In genomic region chr4:75892508-75892907, GRCh38 we compare ENCODE assay signal across 18 cellular contexts. TPM values are rescaled to one million over a fixed set of nuclear protein-coding genes. Genes with fewer than 3 reads are reported as not detected.
DNase-seq lines count a peak whose midpoint lies in the region; ATAC-seq, FAIRE-seq and TF ChIP-seq lines count a peak whose summit lies in the region.
"Had no signal": no experiment of that assay in that cellular context is flagged by ENCODE, and none has a peak within 500 bp of the region (broad histone marks: within the 10 kb centered on the region; RNA-seq: fewer than 3 reads in every experiment).

No MANE protein-coding gene starts in this region.

- CTCF ChIA-PET in A549 (lab: Yijun Ruan, JAX): interaction anchor here (0.6 to 3.3 kb wide), 4 partner anchors 23 to 475 kb away, joined by 3 to 9 read pairs (median 3); no protein-coding TSS in a partner anchor

- no peak for TF ChIP-seq CTCF in A549 (IDR thresholded peaks at IDR 0.05)
- TF ChIP-seq CTCF in GM13977 (IDR thresholded peaks at IDR 0.05; ENCODE audit: extremely low read depth, insufficient read depth, missing control alignments): peak; percentile 1
- no peak for TF ChIP-seq CTCF in WERI-Rb-1 (IDR thresholded peaks at IDR 0.05; ENCODE audit: low read depth, low read length)
- TF ChIP-seq CTCF in glutamatergic neuron (IDR thresholded peaks at IDR 0.05; ENCODE audit: partially characterized antibody, unreplicated experiment): peak; percentile 44

- no peak for TF ChIP-seq RAD21 in A549 (conservative IDR thresholded peaks at IDR 0.05 in 1 of 2, IDR thresholded peaks at IDR 0.05 in 1 of 2)

- no peaks in the 10 kb centered on the region for H3K27me3 Mint-ChIP-seq in glutamatergic neuron (ENCODE audit: unreplicated experiment)

- H3K4me2 ChIP-seq in A549: no peak overlapping the region

- no peak for FAIRE-seq in A549 (lab: Jason Lieb, UNC)
- FAIRE-seq: HTR-8/SVneo had no signal

- no peak for TF ChIP-seq POLR2A in A549 (IDR thresholded peaks at IDR 0.05; ENCODE audit: low read length)

- no peak overlapping the region for H3K4me3 Mint-ChIP-seq in glutamatergic neuron (ENCODE audit: unreplicated experiment)
- H3K4me3 Mint-ChIP-seq: effector memory CD8-positive, alpha-beta T cell had no signal

- peaks cover 2% of the 10 kb centered on the region for H3K4me1 Mint-ChIP-seq in glutamatergic neuron (ENCODE audit: low read depth, unreplicated experiment)

- H3K9me3 ChIP-seq in A549 (no peaks in the 10 kb centered on the region), WERI-Rb-1 (ENCODE audit: severe bottlenecking) (no peaks in the 10 kb centered on the region)

- no peaks in the 10 kb centered on the region for H3K36me3 Mint-ChIP-seq in glutamatergic neuron (ENCODE audit: unreplicated experiment)

- no peaks in the 10 kb centered on the region for H3K36me3 ChIP-seq in WERI-Rb-1

- DNase-seq in A549 (ENCODE audit: low read depth in 1 of 2, low spot score in 1 of 2) (peak; percentile 5 to 22), GM13977 (ENCODE audit: low spot score) (no peak), WERI-Rb-1 (peak; percentile 57), glutamatergic neuron (no peak), SW480 (ENCODE audit: low spot score) (no peak), putamen (ENCODE audit: low spot score) (no peak), anterior cingulate cortex (lab: John Stamatoyannopoulos, UW) (no peak)
- DNase-seq: activated CD4-positive, CD25-positive, alpha-beta regulatory T cell; activated T-cell treated with anti-CD3 and anti-CD28 coated beads, Interleukin-2, amount 50 U/mL, for 1 hour; amniotic stem cell; effector memory CD8-positive, alpha-beta T cell; NCI-H146; NCI-H69; occipital lobe had no signal

- no peak overlapping the region for H3K27ac Mint-ChIP-seq in glutamatergic neuron (ENCODE audit: unreplicated experiment)
- H3K27ac Mint-ChIP-seq: effector memory CD8-positive, alpha-beta T cell had no signal

- in situ Hi-C loops in GM13977 (cut with MboI; ENCODE audit: low pct_unique_long_range_greater_than_20kb, low sequenced_read_pairs, unreplicated experiment): no loop called here

- peaks cover 3% of the 10 kb centered on the region for H3K9me3 Mint-ChIP-seq in glutamatergic neuron (ENCODE audit: unreplicated experiment)
- H3K9me3 Mint-ChIP-seq: effector memory CD8-positive, alpha-beta T cell had no signal

- POLR2A ChIA-PET in A549 (lab: Yijun Ruan, JAX): no interaction called here

- no peak for TF ChIP-seq EP300 in A549 (IDR thresholded peaks at IDR 0.05)

- peak; percentile 61 to 86; a peak in 3 of 6 replicates for ATAC-seq in A549
- no peak for ATAC-seq in GM19035 (IDR thresholded peaks at IDR 0.05; ENCODE audit: unreplicated experiment)
- ATAC-seq: effector memory CD8-positive, alpha-beta T cell had no signal

- WGBS in A549 (ENCODE audit: missing lambda C conversion rate): 42% methylated on average over 3 of the region's 3 CpGs

- H3K4me1 ChIP-seq in A549: no peaks in the 10 kb centered on the region

- no peak overlapping the region for H3K27ac ChIP-seq in A549
- H3K27ac ChIP-seq in WERI-Rb-1: peak overlapping the region; percentile 48
- H3K27ac ChIP-seq: C4-2B had no signal

- no peaks in the 10 kb centered on the region for H3K27me3 ChIP-seq in WERI-Rb-1 (ENCODE audit: insufficient read depth, low read depth, severe bottlenecking)

- H3K4me3 ChIP-seq in A549 (no peak overlapping the region), WERI-Rb-1 (ENCODE audit: low read depth, low read length) (no peak overlapping the region)
- H3K4me3 ChIP-seq: lung had no signal

TF ChIP-seq in A549, 52 proteins besides CTCF, POLR2A, EP300 and RAD21:
- TF ChIP-seq HES2 (IDR thresholded peaks at IDR 0.05) (no peak), EHF (CRISPR knock-in tag; IDR thresholded peaks at IDR 0.05) (no peak), MYC (IDR thresholded peaks at IDR 0.05; ENCODE audit: borderline replicate concordance, low read length) (no peak), MAFK (IDR thresholded peaks at IDR 0.05; ENCODE audit: partially characterized antibody) (no peak), FOSL2 (IDR thresholded peaks at IDR 0.05) (no peak), FOSL2 (CRISPR knock-in tag; IDR thresholded peaks at IDR 0.05) (no peak), ZFP36 (IDR thresholded peaks at IDR 0.05; ENCODE audit: borderline replicate concordance, partially characterized antibody) (no peak), NFE2L2 (conservative IDR thresholded peaks at IDR 0.05; ENCODE audit: low read length) (no peak), CBX2 (IDR thresholded peaks at IDR 0.05; ENCODE audit: borderline replicate concordance, low read depth) (no peak), HEYL (CRISPR knock-in tag; IDR thresholded peaks at IDR 0.05) (no peak), CHD4 (IDR thresholded peaks at IDR 0.05; ENCODE audit: borderline replicate concordance) (no peak), HOXB5 (CRISPR knock-in tag; IDR thresholded peaks at IDR 0.05) (no peak), PHF8 (IDR thresholded peaks at IDR 0.05; ENCODE audit: borderline replicate concordance, low read depth) (no peak), NPAS2 (CRISPR knock-in tag; IDR thresholded peaks at IDR 0.05; ENCODE audit: borderline replicate concordance) (no peak), CEBPB (IDR thresholded peaks at IDR 0.05) (no peak), SREBF2 (IDR thresholded peaks at IDR 0.05) (no peak), TFCP2L1 (CRISPR knock-in tag; IDR thresholded peaks at IDR 0.05) (no peak), JUNB (IDR thresholded peaks at IDR 0.05) (no peak)

RNA-seq across cellular contexts. Expression of gene PPEF2, which starts 9.7 kb away (rescaled TPM):
- polyA plus RNA-seq in A549 (2011; rRNA removed) (not detected in 2 replicates), A549 (2017; fragmentation: RNase III; extraction: RNeasy Plus Mini Kit Qiagen cat#74134 plus additional on column Dnase treatment) (0.03 TPM in 1 of 3 replicates, not detected in the others)
- 0.01 TPM in 1 of 2 replicates, not detected in the other for polyA plus RNA-seq in A549 (2012; cell fraction: cytosol; rRNA removed)
- polyA plus RNA-seq in A549 (2012; cell fraction: nucleus; rRNA removed): 0.02 TPM in 1 of 2 replicates, not detected in the other
- polyA minus RNA-seq in A549 (2011; rRNA and poly(A)+ RNA removed): not detected in 2 replicates
- total RNA-seq in glutamatergic neuron (ENCODE audit: unreplicated experiment): not detected
- total RNA-seq: lung, occipital lobe had no signal

RNA-seq across cellular contexts. Expression of gene NAAA, which starts 48.3 kb away (rescaled TPM):
- polyA plus RNA-seq in A549 (2011; rRNA removed) (29.3 and 31.8 TPM in 2 replicates), A549 (2017; fragmentation: RNase III; extraction: RNeasy Plus Mini Kit Qiagen cat#74134 plus additional on column Dnase treatment) (20.3 to 27.0 TPM (median 23.7 TPM) in 3 replicates)
- 31.5 and 32.1 TPM in 2 replicates for polyA plus RNA-seq in A549 (2012; cell fraction: cytosol; rRNA removed)
- 35.7 and 48.3 TPM in 2 replicates for polyA plus RNA-seq in A549 (2012; cell fraction: nucleus; rRNA removed)
- 19.8 and 21.9 TPM in 2 replicates for polyA minus RNA-seq in A549 (2011; rRNA and poly(A)+ RNA removed)
- 13.7 TPM for total RNA-seq in glutamatergic neuron (ENCODE audit: unreplicated experiment)

Comparison
In these comparisons a context has a peak if more than half of its experiments do, and no peak if none do; other contexts are left out.
1. DNase-seq: peak in A549 (2 of 2) and WERI-Rb-1 (single experiment); none in GM13977 (single experiment), glutamatergic neuron (single experiment), SW480 (single experiment), putamen (single experiment) and anterior cingulate cortex (0 of 58).
2. CTCF ChIP-seq: peak in GM13977 (single experiment) and glutamatergic neuron (single experiment); none in A549 (single experiment) and WERI-Rb-1 (single experiment).